Comparison of ENCODE assay signal across 33 cellular contexts in the genomic region with DNA sequence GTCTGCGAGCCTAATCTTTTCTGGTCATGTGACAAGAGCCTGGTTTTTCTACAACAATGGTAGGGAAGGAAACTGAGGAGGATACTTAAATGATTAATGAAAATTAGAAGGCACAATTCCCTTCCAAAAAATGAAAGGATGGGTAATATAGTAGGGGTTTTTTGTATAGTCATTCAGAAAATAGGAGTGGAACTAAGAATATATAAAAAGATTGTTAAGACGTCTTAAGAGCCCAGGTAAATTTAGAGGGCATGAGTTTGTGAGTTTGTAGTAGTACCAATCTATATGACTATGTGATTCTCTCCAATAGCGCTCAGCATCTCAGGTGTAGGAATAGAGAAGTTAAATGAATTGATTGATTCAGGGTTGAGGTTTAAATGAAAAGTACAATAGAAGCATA.
"Had no signal": no experiment of that assay in that cellular context is flagged by ENCODE, and none has a peak within 500 bp of the region (broad histone marks: within the 10 kb centered on the region; RNA-seq: fewer than 3 reads in every experiment).

No MANE protein-coding gene starts in this region.

- H3K9me3 ChIP-seq: adrenal gland, ascending aorta, body of pancreas, breast epithelium had no signal

- H3K36me3 ChIP-seq: adrenal gland, ascending aorta, brain microvascular endothelial cell, breast epithelium, cardiac muscle cell had no signal

- H3K4me3 ChIP-seq: adrenal gland, ascending aorta, body of pancreas, breast epithelium, cardiac muscle cell had no signal

- DNase-seq: activated effector memory CD4-positive, alpha-beta T cell treated with anti-CD3 and anti-CD28 coated beads, Interleukin-2, amount 50 U/mL, for 16 hours; activated effector memory CD4-positive, alpha-beta T cell treated with Interleukin-2 at 50 U/mL for 16 hours; activated gamma-delta T cell; activated gamma-delta T cell treated with Interleukin-2 at 50 U/mL for 16 hours; activated naive CD4-positive, alpha-beta T cell; activated naive CD4-positive, alpha-beta T cell treated with anti-CD3 and anti-CD28 coated beads for 36 hours; activated naive CD4-positive, alpha-beta T cell treated with anti-CD3 and anti-CD28 coated beads, Interleukin-2, amount 10 ng/mL, durations not matched to agents 7 days and 5 days; activated naive CD4-positive, alpha-beta T cell treated with anti-CD3 and anti-CD28 coated beads, Interleukin-2, amount 50 U/mL, for 16 hours; activated naive CD4-positive, alpha-beta T cell treated with Interleukin-2 at 50 U/mL for 16 hours; activated naive CD8-positive, alpha-beta T cell treated with anti-CD3 and anti-CD28 coated beads for 36 hours; activated naive CD8-positive, alpha-beta T cell treated with anti-CD3 and anti-CD28 coated beads, Interleukin-2, amount 10 ng/mL, durations not matched to agents 7 days and 5 days; activated naive CD8-positive, alpha-beta T cell treated with anti-CD3 and anti-CD28 coated beads, Interleukin-2, amount 50 U/mL, for 24 hours; activated T-cell treated with anti-CD3 and anti-CD28 coated beads, Interleukin-2, amount 50 U/mL, for 4 hours; activated T-cell treated with anti-CD3 and anti-CD28 coated beads, Interleukin-2, amount 50 U/mL, for 48 hours; activated T-cell treated with anti-CD3 and anti-CD28 coated beads, Interleukin-2, amount 50 U/mL, for 72 hours; adrenal gland; amniotic stem cell; amygdala; anterior cingulate cortex; aorta; body of pancreas; brain microvascular endothelial cell; caudate nucleus; central memory CD4-positive, alpha-beta T cell; cerebellar nuclear complex had no signal

- ATAC-seq: activated naive CD4-positive, alpha-beta T cell treated with anti-CD3 and anti-CD28 coated beads, Interleukin-2, amount 50 U/mL, for 72 hours; activated naive CD8-positive, alpha-beta T cell treated with anti-CD3 and anti-CD28 coated beads, Interleukin-2, amount 50 U/mL, for 24 hours; activated T-cell treated with anti-CD3 and anti-CD28 coated beads, Interleukin-2, amount 50 U/mL, for 4 hours; activated T-cell treated with anti-CD3 and anti-CD28 coated beads, Interleukin-2, amount 50 U/mL, for 72 hours; activated T-helper 17 cell treated with anti-CD3 and anti-CD28 coated beads, Interleukin-2, amount 50 U/mL, for 72 hours; body of pancreas had no signal

- H3K27ac ChIP-seq: adrenal gland, ascending aorta, body of pancreas, brain microvascular endothelial cell, breast epithelium, cardiac muscle cell had no signal

- H3K27me3 ChIP-seq: adrenal gland, ascending aorta, body of pancreas, brain microvascular endothelial cell, breast epithelium, cardiac muscle cell had no signal

- H3K4me1 ChIP-seq: adrenal gland, ascending aorta, body of pancreas, breast epithelium had no signal

- FAIRE-seq: astrocyte, bronchial epithelial cell, colon had no signal
